ENCODE assay signal across 8 cellular contexts in the genomic region with DNA sequence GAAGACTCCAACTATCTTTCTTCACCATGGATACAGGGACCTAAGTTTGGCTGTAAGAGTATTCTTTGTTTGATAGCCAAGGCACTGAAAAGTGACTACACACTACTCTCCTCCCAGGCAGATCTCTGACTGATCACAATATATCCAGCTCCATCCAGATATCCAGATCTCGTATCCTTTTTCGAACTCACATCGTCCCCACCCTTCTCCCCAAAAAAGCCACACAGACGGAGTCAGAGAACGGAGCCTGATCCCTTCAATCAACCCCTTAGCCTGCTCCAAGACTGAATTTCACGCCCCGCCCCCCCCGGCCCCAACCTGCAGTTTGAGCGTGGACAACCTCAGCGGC.
DNase-seq lines count a peak whose midpoint lies in the region; TF ChIP-seq lines count a peak whose summit lies in the region.

No MANE protein-coding gene starts in this region.

- no peaks in the 10 kb centered on the region for H3K36me3 ChIP-seq in SU-DHL-6 (ENCODE audit: low read length)

- peak overlapping the region; percentile 72 for H3K9ac ChIP-seq in SU-DHL-6 (ENCODE audit: low read length)

- peak overlapping the region; percentile 86 for H3K4me3 ChIP-seq in SU-DHL-6 (ENCODE audit: insufficient read depth, low read length, poor library complexity, severe bottlenecking)
- peak overlapping the region; percentile 88 to 96 for H3K4me3 ChIP-seq in foreskin fibroblast (ENCODE audit: low read depth in 1 of 2, low read length in 2 of 2)

- no peaks in the 10 kb centered on the region for H3K9me3 ChIP-seq in SU-DHL-6 (ENCODE audit: insufficient read depth, low read length)

- no peaks in the 10 kb centered on the region for H3K9me2 ChIP-seq in SU-DHL-6 (replicated peaks; ENCODE audit: insufficient read depth, low read length)

- peak overlapping the region; percentile 99 for H2AFZ ChIP-seq in SU-DHL-6 (ENCODE audit: low read depth, low read length, severe bottlenecking)

- no peaks in the 10 kb centered on the region for H3K27me3 ChIP-seq in SU-DHL-6 (ENCODE audit: low read length)

- no peak for TF ChIP-seq CTCF in SU-DHL-6 (IDR thresholded peaks at IDR 0.05; ENCODE audit: insufficient read depth, low read length, poor library complexity, severe bottlenecking)
- no peak for TF ChIP-seq CTCF in foreskin fibroblast (IDR thresholded peaks at IDR 0.05; ENCODE audit: low read depth, low read length)

- H3K27ac ChIP-seq in SU-DHL-6 (ENCODE audit: low read depth, low read length) = no peak overlapping the region

- no peaks in the 10 kb centered on the region for H4K20me1 ChIP-seq in SU-DHL-6 (ENCODE audit: low read depth, low read length)

- no peaks in the 10 kb centered on the region for H3F3A ChIP-seq in SU-DHL-6 (ENCODE audit: insufficient read depth)

- peak overlapping the region; percentile 81 for H3K4me2 ChIP-seq in SU-DHL-6 (ENCODE audit: low read depth, low read length, poor library complexity, severe bottlenecking)

- DNase-seq in NCI-H1694 treated with DMSO at 0.1 percent for 48 hours (lab: John Stamatoyannopoulos, UW) = peak; percentile 1
- DNase-seq in NCI-H1694 (lab: John Stamatoyannopoulos, UW) = no peak
- no peak for DNase-seq in foreskin fibroblast
- DNase-seq in putamen (ENCODE audit: low spot score) = peak; percentile 1
- no peak for DNase-seq in MV-4-11 (lab: John Stamatoyannopoulos, UW)
- no peak for DNase-seq in activated CD8-positive, alpha-beta memory T cell treated with anti-CD3 and anti-CD28 coated beads, Interleukin-2, amount 50 U/mL, for 48 hours
- DNase-seq in epidermal melanocyte (ENCODE audit: insufficient read length, low spot score) = no peak

- peaks cover 10% of the 10 kb centered on the region for H3K79me2 ChIP-seq in SU-DHL-6 (ENCODE audit: insufficient read depth, low read length)

Comparison
In these comparisons a context has a peak if more than half of its experiments do, and no peak if none do; other contexts are left out.
1. DNase-seq: peak in NCI-H1694 treated with DMSO at 0.1 percent for 48 hours (single experiment) and putamen (single experiment); none in NCI-H1694 (single experiment), foreskin fibroblast (0 of 2), MV-4-11 (single experiment), activated CD8-positive, alpha-beta memory T cell treated with anti-CD3 and anti-CD28 coated beads, Interleukin-2, amount 50 U/mL, for 48 hours (single experiment) and epidermal melanocyte (single experiment).